Comparison of ENCODE assay signal across 13 cellular contexts in genomic region chr9:77731930-77732329, GRCh38.
A peak's percentile ranks its signal among the peaks of the same experiment; 100 is the strongest.
DNase-seq lines count a peak whose midpoint lies in the region; ATAC-seq and TF ChIP-seq lines count a peak whose summit lies in the region.
"Had no signal": no experiment of that assay in that cellular context is flagged by ENCODE, and none has a peak within 500 bp of the region (broad histone marks: within the 10 kb centered on the region; RNA-seq: fewer than 3 reads in every experiment).

No MANE protein-coding gene starts in this region.

- no peak for TF ChIP-seq CTCF in psoas muscle (IDR thresholded peaks at IDR 0.05)

- H3K4ac ChIP-seq in mesenchymal stem cell (ENCODE audit: low read depth in 1 of 2, low read length in 2 of 2): no peak overlapping the region

- no peak overlapping the region for H3K14ac ChIP-seq in mesenchymal stem cell (ENCODE audit: low read length in 2 of 2)

- H3K23ac ChIP-seq in mesenchymal stem cell (ENCODE audit: low read length in 2 of 2): no peak overlapping the region

- no peak overlapping the region for H2BK5ac ChIP-seq in mesenchymal stem cell (ENCODE audit: low read depth, low read length, poor library complexity, severe bottlenecking)

- WGBS in psoas muscle, 3 donors: 31 to 44% (median 32%) methylated on average over 8 of the region's 8 CpGs
- WGBS in mesenchymal stem cell: 76% methylated on average over 8 of the region's 8 CpGs
- 82 to 85% methylated on average over 8 of the region's 8 CpGs for WGBS in GM23248 (ENCODE audit: low coverage in 1 of 2, low lambda C conversion rate in 2 of 2, missing lambda C conversion rate in 2 of 2), 2 experiments

- H4K20me1 ChIP-seq in GM23248 (ENCODE audit: insufficient read depth): no peaks in the 10 kb centered on the region

- no peak overlapping the region for H4K91ac ChIP-seq in mesenchymal stem cell (ENCODE audit: low read length)

- ATAC-seq in GM18519 (IDR thresholded peaks at IDR 0.05; ENCODE audit: low FRiP score, unreplicated experiment) (peak; percentile 76), HG03378 (IDR thresholded peaks at IDR 0.05; ENCODE audit: unreplicated experiment) (peak; percentile 82), psoas muscle (peak; percentile 58 to 88 (median 80)), GM21390 (IDR thresholded peaks at IDR 0.05; ENCODE audit: unreplicated experiment) (no peak)
- ATAC-seq: left ventricle myocardium superior had no signal

- H3K9ac ChIP-seq in mesenchymal stem cell (ENCODE audit: low read length) (no peak overlapping the region), GM23248 (no peak overlapping the region)

- H2BK12ac ChIP-seq in mesenchymal stem cell (ENCODE audit: low read length in 2 of 2): no peak overlapping the region

- H3K4me3 ChIP-seq in psoas muscle: no peak overlapping the region
- no peak overlapping the region for H3K4me3 ChIP-seq in mesenchymal stem cell (ENCODE audit: insufficient read depth in 1 of 2, low read depth in 1 of 2, low read length in 2 of 2)
- no peak overlapping the region for H3K4me3 ChIP-seq in GM23248

- peaks cover 13% of the 10 kb centered on the region for H3F3A ChIP-seq in GM23248 (ENCODE audit: insufficient read depth)

- DNase-seq in NCI-H510A (lab: John Stamatoyannopoulos, UW): peak; percentile 5
- no peak for DNase-seq in psoas muscle
- DNase-seq in OCI-M1 (lab: John Stamatoyannopoulos, UW): no peak
- DNase-seq in mesenchymal stem cell: no peak
- DNase-seq in GM23248: no peak
- DNase-seq: CD8-positive, alpha-beta memory T cell; effector CD4-positive, alpha-beta T cell; left ventricle myocardium superior; NCI-H2081 had no signal

- H3K79me2 ChIP-seq in GM23248 (ENCODE audit: insufficient read depth): peaks cover 23% of the 10 kb centered on the region

- no peak overlapping the region for H2AFZ ChIP-seq in mesenchymal stem cell (ENCODE audit: low read depth, low read length)
- H2AFZ ChIP-seq in GM23248: no peak overlapping the region

- H3K27me3 ChIP-seq in psoas muscle (ENCODE audit: insufficient read depth in 3 of 3, low read length in 2 of 3): no peaks in the 10 kb centered on the region
- no peaks in the 10 kb centered on the region for H3K27me3 ChIP-seq in mesenchymal stem cell (ENCODE audit: control insufficient read depth in 1 of 2, insufficient read depth in 1 of 2, low read length in 2 of 2)
- no peaks in the 10 kb centered on the region for H3K27me3 ChIP-seq in GM23248 (replicated peaks; ENCODE audit: insufficient read depth)
- H3K27me3 ChIP-seq: neutrophil had no signal

- H3K4me2 ChIP-seq in mesenchymal stem cell (ENCODE audit: low read length, poor library complexity, severe bottlenecking) (no peak overlapping the region), GM23248 (ENCODE audit: unreplicated experiment) (no peak overlapping the region)

- H3K9me3 ChIP-seq in psoas muscle: no peaks in the 10 kb centered on the region
- H3K9me3 ChIP-seq in mesenchymal stem cell (ENCODE audit: control insufficient read depth, low read length): no peaks in the 10 kb centered on the region
- no peaks in the 10 kb centered on the region for H3K9me3 ChIP-seq in GM23248 (ENCODE audit: low read depth)
- H3K9me3 ChIP-seq: neutrophil had no signal

- intact Hi-C loops in psoas muscle (cut with DNase I): no loop called here

- no peak overlapping the region for H2BK120ac ChIP-seq in mesenchymal stem cell (ENCODE audit: low read depth, low read length)

- H3K79me1 ChIP-seq in mesenchymal stem cell (replicated peaks; ENCODE audit: low read length, poor library complexity, severe bottlenecking): peaks cover 34% of the 10 kb centered on the region

- no peak overlapping the region for H3K18ac ChIP-seq in mesenchymal stem cell (ENCODE audit: low read depth in 1 of 2, low read length in 2 of 2)

- peaks cover 0 to 15% of the 10 kb centered on the region in 2 donors for H3K36me3 ChIP-seq in psoas muscle (ENCODE audit: insufficient read depth in 1 of 2, low read depth in 1 of 2)
- peaks cover 11 to 15% of the 10 kb centered on the region in 2 experiments for H3K36me3 ChIP-seq in mesenchymal stem cell (ENCODE audit: control insufficient read depth in 1 of 2, insufficient read depth in 2 of 2, low read depth in 1 of 2, low read length in 2 of 2)
- H3K36me3 ChIP-seq in GM23248 (ENCODE audit: low read depth): no peaks in the 10 kb centered on the region; the same call in 1 of the 2 replicates

- H4K8ac ChIP-seq in mesenchymal stem cell (ENCODE audit: low read length): no peak overlapping the region

- peaks cover 23% of the 10 kb centered on the region for H3K4me1 ChIP-seq in psoas muscle
- peaks cover 9% of the 10 kb centered on the region for H3K4me1 ChIP-seq in mesenchymal stem cell (ENCODE audit: control insufficient read depth, insufficient read depth, low read depth, low read length)
- peaks cover 16% of the 10 kb centered on the region for H3K4me1 ChIP-seq in GM23248 (ENCODE audit: insufficient read depth)

- no peak overlapping the region for H2BK15ac ChIP-seq in mesenchymal stem cell (ENCODE audit: low read depth, poor library complexity, severe bottlenecking)

- no peaks in the 10 kb centered on the region for H3K9me2 ChIP-seq in GM23248 (ENCODE audit: insufficient read depth)

- no peak overlapping the region for H2AK5ac ChIP-seq in mesenchymal stem cell (ENCODE audit: low read length, severe bottlenecking)

- in situ Hi-C loops in GM23248 (cut with MboI): no loop called here

- H3K27ac ChIP-seq in psoas muscle: no peak overlapping the region
- H3K27ac ChIP-seq in mesenchymal stem cell (ENCODE audit: low read length, poor library complexity, severe bottlenecking): no peak overlapping the region
- H3K27ac ChIP-seq in GM23248: no peak overlapping the region
